Comparison of ENCODE assay signal across 2 cellular contexts in the genomic region with DNA sequence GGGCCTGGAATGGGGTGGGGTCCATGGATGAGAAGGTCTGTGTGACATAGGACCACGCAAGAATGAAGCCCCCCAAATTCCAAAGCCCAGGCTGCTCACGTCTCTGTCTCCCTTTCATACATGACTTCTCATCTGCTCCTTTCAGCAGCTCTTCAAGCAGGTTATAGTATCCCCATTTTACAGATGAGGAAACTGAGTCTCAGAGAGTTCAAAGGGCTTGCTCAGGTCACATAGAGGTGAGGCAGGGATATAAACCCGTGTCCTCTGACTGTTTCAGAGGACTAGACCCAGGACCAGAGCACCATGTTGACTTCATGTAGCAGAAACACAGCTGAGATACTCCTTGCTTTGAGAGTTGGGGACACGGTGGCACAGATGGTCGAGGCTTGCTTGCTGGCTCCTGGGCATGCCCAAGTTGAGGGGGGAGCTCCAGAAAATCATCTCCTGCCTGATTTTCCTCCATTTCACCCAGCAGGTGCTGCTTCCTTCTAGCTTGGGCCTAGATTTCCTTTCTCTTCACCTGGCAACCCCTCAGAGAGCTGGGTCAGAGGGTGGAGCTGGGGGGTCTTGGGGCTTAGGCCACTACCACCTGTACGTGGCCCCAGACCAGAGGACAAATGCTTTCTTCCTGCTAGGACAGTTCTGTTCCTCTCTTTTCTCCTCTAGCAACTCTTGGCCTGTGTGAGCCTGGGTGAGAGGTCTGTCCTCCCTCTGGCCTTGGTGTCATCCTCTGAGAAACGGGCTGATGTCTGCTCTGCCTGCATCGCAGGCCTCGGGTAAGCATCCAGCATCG.
TF ChIP-seq lines count a peak whose summit lies in the region.

No MANE protein-coding gene starts in this region.

TF ChIP-seq in GM23338, 12 proteins besides CTCF, POLR2A, EP300 and RAD21 (continues in another document):
- no peak for TF ChIP-seq NANOG (IDR thresholded peaks at IDR 0.05; ENCODE audit: borderline replicate concordance)
- no peak for TF ChIP-seq EZH2phosphoT487 (IDR thresholded peaks at IDR 0.05; ENCODE audit: unreplicated experiment)
- TF ChIP-seq, protein P1, sequence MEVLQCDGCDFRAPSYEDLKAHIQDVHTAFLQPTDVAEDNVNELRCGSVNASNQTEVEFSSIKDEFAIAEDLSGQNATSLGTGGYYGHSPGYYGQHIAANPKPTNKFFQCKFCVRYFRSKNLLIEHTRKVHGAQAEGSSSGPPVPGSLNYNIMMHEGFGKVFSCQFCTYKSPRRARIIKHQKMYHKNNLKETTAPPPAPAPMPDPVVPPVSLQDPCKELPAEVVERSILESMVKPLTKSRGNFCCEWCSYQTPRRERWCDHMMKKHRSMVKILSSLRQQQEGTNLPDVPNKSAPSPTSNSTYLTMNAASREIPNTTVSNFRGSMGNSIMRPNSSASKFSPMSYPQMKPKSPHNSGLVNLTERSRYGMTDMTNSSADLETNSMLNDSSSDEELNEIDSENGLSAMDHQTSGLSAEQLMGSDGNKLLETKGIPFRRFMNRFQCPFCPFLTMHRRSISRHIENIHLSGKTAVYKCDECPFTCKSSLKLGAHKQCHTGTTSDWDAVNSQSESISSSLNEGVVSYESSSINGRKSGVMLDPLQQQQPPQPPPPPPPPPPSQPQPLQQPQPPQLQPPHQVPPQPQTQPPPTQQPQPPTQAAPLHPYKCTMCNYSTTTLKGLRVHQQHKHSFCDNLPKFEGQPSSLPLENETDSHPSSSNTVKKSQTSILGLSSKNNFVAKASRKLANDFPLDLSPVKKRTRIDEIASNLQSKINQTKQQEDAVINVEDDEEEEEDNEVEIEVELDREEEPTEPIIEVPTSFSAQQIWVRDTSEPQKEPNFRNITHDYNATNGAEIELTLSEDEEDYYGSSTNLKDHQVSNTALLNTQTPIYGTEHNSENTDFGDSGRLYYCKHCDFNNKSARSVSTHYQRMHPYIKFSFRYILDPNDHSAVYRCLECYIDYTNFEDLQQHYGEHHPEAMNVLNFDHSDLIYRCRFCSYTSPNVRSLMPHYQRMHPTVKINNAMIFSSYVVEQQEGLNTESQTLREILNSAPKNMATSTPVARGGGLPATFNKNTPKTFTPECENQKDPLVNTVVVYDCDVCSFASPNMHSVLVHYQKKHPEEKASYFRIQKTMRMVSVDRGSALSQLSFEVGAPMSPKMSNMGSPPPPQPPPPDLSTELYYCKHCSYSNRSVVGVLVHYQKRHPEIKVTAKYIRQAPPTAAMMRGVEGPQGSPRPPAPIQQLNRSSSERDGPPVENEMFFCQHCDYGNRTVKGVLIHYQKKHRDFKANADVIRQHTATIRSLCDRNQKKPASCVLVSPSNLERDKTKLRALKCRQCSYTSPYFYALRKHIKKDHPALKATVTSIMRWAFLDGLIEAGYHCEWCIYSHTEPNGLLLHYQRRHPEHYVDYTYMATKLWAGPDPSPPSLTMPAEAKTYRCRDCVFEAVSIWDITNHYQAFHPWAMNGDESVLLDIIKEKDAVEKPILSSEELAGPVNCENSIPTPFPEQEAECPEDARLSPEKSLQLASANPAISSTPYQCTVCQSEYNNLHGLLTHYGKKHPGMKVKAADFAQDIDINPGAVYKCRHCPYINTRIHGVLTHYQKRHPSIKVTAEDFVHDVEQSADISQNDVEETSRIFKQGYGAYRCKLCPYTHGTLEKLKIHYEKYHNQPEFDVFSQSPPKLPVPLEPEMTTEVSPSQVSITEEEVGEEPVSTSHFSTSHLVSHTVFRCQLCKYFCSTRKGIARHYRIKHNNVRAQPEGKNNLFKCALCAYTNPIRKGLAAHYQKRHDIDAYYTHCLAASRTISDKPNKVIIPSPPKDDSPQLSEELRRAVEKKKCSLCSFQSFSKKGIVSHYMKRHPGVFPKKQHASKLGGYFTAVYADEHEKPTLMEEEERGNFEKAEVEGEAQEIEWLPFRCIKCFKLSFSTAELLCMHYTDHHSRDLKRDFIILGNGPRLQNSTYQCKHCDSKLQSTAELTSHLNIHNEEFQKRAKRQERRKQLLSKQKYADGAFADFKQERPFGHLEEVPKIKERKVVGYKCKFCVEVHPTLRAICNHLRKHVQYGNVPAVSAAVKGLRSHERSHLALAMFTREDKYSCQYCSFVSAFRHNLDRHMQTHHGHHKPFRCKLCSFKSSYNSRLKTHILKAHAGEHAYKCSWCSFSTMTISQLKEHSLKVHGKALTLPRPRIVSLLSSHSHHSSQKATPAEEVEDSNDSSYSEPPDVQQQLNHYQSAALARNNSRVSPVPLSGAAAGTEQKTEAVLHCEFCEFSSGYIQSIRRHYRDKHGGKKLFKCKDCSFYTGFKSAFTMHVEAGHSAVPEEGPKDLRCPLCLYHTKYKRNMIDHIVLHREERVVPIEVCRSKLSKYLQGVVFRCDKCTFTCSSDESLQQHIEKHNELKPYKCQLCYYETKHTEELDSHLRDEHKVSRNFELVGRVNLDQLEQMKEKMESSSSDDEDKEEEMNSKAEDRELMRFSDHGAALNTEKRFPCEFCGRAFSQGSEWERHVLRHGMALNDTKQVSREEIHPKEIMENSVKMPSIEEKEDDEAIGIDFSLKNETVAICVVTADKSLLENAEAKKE (CRISPR knock-in tag; IDR thresholded peaks at IDR 0.05) = no peak
- no peak for TF ChIP-seq EZH2 (IDR thresholded peaks at IDR 0.05; ENCODE audit: low read depth, unreplicated experiment)
- no peak for TF ChIP-seq CREB1 (CRISPR knock-in tag; IDR thresholded peaks at IDR 0.05; ENCODE audit: low read depth)
- no peak for TF ChIP-seq JUNB (IDR thresholded peaks at IDR 0.05; ENCODE audit: unreplicated experiment)
- TF ChIP-seq STAT1 (IDR thresholded peaks at IDR 0.05; ENCODE audit: unreplicated experiment) = no peak
- TF ChIP-seq ZNF114 (CRISPR knock-in tag; IDR thresholded peaks at IDR 0.05) = no peak
- TF ChIP-seq POLR2AphosphoS5 (IDR thresholded peaks at IDR 0.05; ENCODE audit: low read depth) = no peak
- TF ChIP-seq ZNF331 (CRISPR knock-in tag; IDR thresholded peaks at IDR 0.05; ENCODE audit: low read depth) = no peak
- TF ChIP-seq, protein P2, sequence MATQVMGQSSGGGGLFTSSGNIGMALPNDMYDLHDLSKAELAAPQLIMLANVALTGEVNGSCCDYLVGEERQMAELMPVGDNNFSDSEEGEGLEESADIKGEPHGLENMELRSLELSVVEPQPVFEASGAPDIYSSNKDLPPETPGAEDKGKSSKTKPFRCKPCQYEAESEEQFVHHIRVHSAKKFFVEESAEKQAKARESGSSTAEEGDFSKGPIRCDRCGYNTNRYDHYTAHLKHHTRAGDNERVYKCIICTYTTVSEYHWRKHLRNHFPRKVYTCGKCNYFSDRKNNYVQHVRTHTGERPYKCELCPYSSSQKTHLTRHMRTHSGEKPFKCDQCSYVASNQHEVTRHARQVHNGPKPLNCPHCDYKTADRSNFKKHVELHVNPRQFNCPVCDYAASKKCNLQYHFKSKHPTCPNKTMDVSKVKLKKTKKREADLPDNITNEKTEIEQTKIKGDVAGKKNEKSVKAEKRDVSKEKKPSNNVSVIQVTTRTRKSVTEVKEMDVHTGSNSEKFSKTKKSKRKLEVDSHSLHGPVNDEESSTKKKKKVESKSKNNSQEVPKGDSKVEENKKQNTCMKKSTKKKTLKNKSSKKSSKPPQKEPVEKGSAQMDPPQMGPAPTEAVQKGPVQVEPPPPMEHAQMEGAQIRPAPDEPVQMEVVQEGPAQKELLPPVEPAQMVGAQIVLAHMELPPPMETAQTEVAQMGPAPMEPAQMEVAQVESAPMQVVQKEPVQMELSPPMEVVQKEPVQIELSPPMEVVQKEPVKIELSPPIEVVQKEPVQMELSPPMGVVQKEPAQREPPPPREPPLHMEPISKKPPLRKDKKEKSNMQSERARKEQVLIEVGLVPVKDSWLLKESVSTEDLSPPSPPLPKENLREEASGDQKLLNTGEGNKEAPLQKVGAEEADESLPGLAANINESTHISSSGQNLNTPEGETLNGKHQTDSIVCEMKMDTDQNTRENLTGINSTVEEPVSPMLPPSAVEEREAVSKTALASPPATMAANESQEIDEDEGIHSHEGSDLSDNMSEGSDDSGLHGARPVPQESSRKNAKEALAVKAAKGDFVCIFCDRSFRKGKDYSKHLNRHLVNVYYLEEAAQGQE (IDR thresholded peaks at IDR 0.05; ENCODE audit: unreplicated experiment) = no peak

TF ChIP-seq in K562, 482 proteins besides CTCF, POLR2A, EP300 and RAD21 (continues in another document):
- TF ChIP-seq, protein P3, sequence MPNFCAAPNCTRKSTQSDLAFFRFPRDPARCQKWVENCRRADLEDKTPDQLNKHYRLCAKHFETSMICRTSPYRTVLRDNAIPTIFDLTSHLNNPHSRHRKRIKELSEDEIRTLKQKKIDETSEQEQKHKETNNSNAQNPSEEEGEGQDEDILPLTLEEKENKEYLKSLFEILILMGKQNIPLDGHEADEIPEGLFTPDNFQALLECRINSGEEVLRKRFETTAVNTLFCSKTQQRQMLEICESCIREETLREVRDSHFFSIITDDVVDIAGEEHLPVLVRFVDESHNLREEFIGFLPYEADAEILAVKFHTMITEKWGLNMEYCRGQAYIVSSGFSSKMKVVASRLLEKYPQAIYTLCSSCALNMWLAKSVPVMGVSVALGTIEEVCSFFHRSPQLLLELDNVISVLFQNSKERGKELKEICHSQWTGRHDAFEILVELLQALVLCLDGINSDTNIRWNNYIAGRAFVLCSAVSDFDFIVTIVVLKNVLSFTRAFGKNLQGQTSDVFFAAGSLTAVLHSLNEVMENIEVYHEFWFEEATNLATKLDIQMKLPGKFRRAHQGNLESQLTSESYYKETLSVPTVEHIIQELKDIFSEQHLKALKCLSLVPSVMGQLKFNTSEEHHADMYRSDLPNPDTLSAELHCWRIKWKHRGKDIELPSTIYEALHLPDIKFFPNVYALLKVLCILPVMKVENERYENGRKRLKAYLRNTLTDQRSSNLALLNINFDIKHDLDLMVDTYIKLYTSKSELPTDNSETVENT (CRISPR knock-in tag; IDR thresholded peaks at IDR 0.05) = no peak
- TF ChIP-seq SETDB1 (IDR thresholded peaks at IDR 0.05; ENCODE audit: low read length) (no peak), DNMT1 (IDR thresholded peaks at IDR 0.05) (no peak), GATA2 (CRISPR knock-in tag; IDR thresholded peaks at IDR 0.05) (no peak), CCNT2 (IDR thresholded peaks at IDR 0.05; ENCODE audit: borderline replicate concordance, extremely low read depth, insufficient read length, low read depth, low read length) (no peak), PHB (CRISPR knock-in tag; IDR thresholded peaks at IDR 0.05) (no peak), RBM25 (IDR thresholded peaks at IDR 0.05; ENCODE audit: low read depth, low read length, severe bottlenecking) (peak; percentile 92), ZNF586 (CRISPR knock-in tag; conservative IDR thresholded peaks at IDR 0.05) (no peak), C11orf30 (IDR thresholded peaks at IDR 0.05; ENCODE audit: low read depth) (no peak), ZC3H8 (IDR thresholded peaks at IDR 0.05) (no peak), MTA1 (IDR thresholded peaks at IDR 0.05; ENCODE audit: borderline replicate concordance) (no peak), SAFB (IDR thresholded peaks at IDR 0.05; ENCODE audit: borderline replicate concordance, low read depth, low read length) (no peak), SIN3A (IDR thresholded peaks at IDR 0.05; ENCODE audit: borderline replicate concordance in 2 of 2, control insufficient read depth in 1 of 2, low read depth in 2 of 2, low read length in 2 of 2) (no peak), RCOR1 (IDR thresholded peaks at IDR 0.05; ENCODE audit: borderline replicate concordance in 1 of 2, low read depth in 2 of 2, low read length in 2 of 2) (0 out of 4 replicates have a peak, but pooled peaks of 1 of the 2 experiments have one; percentile 25), BCOR (IDR thresholded peaks at IDR 0.05) (peak; percentile 74), ZC3H11A (IDR thresholded peaks at IDR 0.05; ENCODE audit: low read depth, low read length) (no peak), RFX1 (IDR thresholded peaks at IDR 0.05) (no peak), SAP30 (IDR thresholded peaks at IDR 0.05; ENCODE audit: borderline replicate concordance, insufficient read depth, low read depth, low read length, poor library complexity, severe bottlenecking) (no peak)
- TF ChIP-seq, protein P4, sequence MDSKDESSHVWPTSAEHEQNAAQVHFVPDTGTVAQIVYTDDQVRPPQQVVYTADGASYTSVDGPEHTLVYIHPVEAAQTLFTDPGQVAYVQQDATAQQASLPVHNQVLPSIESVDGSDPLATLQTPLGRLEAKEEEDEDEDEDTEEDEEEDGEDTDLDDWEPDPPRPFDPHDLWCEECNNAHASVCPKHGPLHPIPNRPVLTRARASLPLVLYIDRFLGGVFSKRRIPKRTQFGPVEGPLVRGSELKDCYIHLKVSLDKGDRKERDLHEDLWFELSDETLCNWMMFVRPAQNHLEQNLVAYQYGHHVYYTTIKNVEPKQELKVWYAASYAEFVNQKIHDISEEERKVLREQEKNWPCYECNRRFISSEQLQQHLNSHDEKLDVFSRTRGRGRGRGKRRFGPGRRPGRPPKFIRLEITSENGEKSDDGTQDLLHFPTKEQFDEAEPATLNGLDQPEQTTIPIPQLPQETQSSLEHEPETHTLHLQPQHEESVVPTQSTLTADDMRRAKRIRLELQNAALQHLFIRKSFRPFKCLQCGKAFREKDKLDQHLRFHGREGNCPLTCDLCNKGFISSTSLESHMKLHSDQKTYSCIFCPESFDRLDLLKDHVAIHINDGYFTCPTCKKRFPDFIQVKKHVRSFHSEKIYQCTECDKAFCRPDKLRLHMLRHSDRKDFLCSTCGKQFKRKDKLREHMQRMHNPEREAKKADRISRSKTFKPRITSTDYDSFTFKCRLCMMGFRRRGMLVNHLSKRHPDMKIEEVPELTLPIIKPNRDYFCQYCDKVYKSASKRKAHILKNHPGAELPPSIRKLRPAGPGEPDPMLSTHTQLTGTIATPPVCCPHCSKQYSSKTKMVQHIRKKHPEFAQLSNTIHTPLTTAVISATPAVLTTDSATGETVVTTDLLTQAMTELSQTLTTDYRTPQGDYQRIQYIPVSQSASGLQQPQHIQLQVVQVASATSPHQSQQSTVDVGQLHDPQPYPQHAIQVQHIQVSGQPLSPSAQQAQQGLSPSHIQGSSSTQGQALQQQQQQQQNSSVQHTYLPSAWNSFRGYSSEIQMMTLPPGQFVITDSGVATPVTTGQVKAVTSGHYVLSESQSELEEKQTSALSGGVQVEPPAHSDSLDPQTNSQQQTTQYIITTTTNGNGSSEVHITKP (IDR thresholded peaks at IDR 0.05; ENCODE audit: partially characterized antibody) = peak; percentile 49
- TF ChIP-seq, protein P5, sequence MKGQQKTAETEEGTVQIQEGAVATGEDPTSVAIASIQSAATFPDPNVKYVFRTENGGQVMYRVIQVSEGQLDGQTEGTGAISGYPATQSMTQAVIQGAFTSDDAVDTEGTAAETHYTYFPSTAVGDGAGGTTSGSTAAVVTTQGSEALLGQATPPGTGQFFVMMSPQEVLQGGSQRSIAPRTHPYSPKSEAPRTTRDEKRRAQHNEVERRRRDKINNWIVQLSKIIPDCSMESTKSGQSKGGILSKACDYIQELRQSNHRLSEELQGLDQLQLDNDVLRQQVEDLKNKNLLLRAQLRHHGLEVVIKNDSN (CRISPR knock-in tag; IDR thresholded peaks at IDR 0.05) = no peak
- TF ChIP-seq, protein P6, sequence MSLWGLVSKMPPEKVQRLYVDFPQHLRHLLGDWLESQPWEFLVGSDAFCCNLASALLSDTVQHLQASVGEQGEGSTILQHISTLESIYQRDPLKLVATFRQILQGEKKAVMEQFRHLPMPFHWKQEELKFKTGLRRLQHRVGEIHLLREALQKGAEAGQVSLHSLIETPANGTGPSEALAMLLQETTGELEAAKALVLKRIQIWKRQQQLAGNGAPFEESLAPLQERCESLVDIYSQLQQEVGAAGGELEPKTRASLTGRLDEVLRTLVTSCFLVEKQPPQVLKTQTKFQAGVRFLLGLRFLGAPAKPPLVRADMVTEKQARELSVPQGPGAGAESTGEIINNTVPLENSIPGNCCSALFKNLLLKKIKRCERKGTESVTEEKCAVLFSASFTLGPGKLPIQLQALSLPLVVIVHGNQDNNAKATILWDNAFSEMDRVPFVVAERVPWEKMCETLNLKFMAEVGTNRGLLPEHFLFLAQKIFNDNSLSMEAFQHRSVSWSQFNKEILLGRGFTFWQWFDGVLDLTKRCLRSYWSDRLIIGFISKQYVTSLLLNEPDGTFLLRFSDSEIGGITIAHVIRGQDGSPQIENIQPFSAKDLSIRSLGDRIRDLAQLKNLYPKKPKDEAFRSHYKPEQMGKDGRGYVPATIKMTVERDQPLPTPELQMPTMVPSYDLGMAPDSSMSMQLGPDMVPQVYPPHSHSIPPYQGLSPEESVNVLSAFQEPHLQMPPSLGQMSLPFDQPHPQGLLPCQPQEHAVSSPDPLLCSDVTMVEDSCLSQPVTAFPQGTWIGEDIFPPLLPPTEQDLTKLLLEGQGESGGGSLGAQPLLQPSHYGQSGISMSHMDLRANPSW (CRISPR knock-in tag; IDR thresholded peaks at IDR 0.05) = no peak
